Comparison of ENCODE assay signal across 1 cellular context in the genomic region with DNA sequence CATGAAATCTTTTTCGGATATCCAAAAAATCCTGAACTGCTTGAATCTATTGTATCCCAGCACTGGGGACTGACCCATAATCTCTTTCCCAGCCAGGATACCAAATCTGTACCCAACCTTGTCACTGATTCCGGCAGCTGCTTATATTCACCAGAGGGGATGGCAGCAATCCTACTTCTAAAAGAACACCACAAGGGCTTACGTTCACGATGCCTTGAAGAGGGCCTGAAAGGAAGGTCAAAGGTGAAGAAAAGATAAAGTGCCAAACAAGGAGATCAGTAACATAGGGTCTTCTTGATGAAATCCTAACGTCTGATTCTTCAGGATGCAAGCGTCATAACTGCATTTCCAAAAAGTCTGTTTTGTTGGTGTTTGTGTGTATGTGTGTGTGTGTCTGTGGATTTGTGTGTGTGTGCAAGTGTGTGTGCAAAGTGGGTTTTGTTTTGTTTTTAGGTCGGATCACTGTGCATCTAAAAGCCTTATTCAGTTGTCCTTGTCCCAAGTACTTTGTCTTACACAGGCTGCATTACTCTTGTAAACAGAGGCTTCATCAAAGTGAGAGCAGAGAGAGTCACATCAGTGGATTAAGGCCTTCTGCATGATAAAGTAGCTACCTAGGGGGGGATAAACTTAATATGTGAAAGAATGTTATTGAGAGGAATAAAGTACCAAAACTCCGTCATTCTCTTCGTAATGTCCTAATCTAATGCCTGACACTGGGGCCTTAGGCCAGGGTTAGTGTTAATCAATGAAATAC.
TF ChIP-seq lines count a peak whose summit lies in the region.

No MANE protein-coding gene starts in this region.

TF ChIP-seq in GM23338, 12 proteins besides CTCF, POLR2A, EP300 and RAD21 (continued from another document):
- TF ChIP-seq, protein P1, sequence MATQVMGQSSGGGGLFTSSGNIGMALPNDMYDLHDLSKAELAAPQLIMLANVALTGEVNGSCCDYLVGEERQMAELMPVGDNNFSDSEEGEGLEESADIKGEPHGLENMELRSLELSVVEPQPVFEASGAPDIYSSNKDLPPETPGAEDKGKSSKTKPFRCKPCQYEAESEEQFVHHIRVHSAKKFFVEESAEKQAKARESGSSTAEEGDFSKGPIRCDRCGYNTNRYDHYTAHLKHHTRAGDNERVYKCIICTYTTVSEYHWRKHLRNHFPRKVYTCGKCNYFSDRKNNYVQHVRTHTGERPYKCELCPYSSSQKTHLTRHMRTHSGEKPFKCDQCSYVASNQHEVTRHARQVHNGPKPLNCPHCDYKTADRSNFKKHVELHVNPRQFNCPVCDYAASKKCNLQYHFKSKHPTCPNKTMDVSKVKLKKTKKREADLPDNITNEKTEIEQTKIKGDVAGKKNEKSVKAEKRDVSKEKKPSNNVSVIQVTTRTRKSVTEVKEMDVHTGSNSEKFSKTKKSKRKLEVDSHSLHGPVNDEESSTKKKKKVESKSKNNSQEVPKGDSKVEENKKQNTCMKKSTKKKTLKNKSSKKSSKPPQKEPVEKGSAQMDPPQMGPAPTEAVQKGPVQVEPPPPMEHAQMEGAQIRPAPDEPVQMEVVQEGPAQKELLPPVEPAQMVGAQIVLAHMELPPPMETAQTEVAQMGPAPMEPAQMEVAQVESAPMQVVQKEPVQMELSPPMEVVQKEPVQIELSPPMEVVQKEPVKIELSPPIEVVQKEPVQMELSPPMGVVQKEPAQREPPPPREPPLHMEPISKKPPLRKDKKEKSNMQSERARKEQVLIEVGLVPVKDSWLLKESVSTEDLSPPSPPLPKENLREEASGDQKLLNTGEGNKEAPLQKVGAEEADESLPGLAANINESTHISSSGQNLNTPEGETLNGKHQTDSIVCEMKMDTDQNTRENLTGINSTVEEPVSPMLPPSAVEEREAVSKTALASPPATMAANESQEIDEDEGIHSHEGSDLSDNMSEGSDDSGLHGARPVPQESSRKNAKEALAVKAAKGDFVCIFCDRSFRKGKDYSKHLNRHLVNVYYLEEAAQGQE (IDR thresholded peaks at IDR 0.05; ENCODE audit: unreplicated experiment) = no peak
- TF ChIP-seq NANOG (IDR thresholded peaks at IDR 0.05; ENCODE audit: borderline replicate concordance) (no peak), ZNF331 (CRISPR knock-in tag; IDR thresholded peaks at IDR 0.05; ENCODE audit: low read depth) (no peak), JUNB (IDR thresholded peaks at IDR 0.05; ENCODE audit: unreplicated experiment) (no peak), ZNF114 (CRISPR knock-in tag; IDR thresholded peaks at IDR 0.05) (no peak), CREB1 (CRISPR knock-in tag; IDR thresholded peaks at IDR 0.05; ENCODE audit: low read depth) (no peak), STAT1 (IDR thresholded peaks at IDR 0.05; ENCODE audit: unreplicated experiment) (no peak), POLR2AphosphoS5 (IDR thresholded peaks at IDR 0.05; ENCODE audit: low read depth) (no peak)
- TF ChIP-seq, protein P2, sequence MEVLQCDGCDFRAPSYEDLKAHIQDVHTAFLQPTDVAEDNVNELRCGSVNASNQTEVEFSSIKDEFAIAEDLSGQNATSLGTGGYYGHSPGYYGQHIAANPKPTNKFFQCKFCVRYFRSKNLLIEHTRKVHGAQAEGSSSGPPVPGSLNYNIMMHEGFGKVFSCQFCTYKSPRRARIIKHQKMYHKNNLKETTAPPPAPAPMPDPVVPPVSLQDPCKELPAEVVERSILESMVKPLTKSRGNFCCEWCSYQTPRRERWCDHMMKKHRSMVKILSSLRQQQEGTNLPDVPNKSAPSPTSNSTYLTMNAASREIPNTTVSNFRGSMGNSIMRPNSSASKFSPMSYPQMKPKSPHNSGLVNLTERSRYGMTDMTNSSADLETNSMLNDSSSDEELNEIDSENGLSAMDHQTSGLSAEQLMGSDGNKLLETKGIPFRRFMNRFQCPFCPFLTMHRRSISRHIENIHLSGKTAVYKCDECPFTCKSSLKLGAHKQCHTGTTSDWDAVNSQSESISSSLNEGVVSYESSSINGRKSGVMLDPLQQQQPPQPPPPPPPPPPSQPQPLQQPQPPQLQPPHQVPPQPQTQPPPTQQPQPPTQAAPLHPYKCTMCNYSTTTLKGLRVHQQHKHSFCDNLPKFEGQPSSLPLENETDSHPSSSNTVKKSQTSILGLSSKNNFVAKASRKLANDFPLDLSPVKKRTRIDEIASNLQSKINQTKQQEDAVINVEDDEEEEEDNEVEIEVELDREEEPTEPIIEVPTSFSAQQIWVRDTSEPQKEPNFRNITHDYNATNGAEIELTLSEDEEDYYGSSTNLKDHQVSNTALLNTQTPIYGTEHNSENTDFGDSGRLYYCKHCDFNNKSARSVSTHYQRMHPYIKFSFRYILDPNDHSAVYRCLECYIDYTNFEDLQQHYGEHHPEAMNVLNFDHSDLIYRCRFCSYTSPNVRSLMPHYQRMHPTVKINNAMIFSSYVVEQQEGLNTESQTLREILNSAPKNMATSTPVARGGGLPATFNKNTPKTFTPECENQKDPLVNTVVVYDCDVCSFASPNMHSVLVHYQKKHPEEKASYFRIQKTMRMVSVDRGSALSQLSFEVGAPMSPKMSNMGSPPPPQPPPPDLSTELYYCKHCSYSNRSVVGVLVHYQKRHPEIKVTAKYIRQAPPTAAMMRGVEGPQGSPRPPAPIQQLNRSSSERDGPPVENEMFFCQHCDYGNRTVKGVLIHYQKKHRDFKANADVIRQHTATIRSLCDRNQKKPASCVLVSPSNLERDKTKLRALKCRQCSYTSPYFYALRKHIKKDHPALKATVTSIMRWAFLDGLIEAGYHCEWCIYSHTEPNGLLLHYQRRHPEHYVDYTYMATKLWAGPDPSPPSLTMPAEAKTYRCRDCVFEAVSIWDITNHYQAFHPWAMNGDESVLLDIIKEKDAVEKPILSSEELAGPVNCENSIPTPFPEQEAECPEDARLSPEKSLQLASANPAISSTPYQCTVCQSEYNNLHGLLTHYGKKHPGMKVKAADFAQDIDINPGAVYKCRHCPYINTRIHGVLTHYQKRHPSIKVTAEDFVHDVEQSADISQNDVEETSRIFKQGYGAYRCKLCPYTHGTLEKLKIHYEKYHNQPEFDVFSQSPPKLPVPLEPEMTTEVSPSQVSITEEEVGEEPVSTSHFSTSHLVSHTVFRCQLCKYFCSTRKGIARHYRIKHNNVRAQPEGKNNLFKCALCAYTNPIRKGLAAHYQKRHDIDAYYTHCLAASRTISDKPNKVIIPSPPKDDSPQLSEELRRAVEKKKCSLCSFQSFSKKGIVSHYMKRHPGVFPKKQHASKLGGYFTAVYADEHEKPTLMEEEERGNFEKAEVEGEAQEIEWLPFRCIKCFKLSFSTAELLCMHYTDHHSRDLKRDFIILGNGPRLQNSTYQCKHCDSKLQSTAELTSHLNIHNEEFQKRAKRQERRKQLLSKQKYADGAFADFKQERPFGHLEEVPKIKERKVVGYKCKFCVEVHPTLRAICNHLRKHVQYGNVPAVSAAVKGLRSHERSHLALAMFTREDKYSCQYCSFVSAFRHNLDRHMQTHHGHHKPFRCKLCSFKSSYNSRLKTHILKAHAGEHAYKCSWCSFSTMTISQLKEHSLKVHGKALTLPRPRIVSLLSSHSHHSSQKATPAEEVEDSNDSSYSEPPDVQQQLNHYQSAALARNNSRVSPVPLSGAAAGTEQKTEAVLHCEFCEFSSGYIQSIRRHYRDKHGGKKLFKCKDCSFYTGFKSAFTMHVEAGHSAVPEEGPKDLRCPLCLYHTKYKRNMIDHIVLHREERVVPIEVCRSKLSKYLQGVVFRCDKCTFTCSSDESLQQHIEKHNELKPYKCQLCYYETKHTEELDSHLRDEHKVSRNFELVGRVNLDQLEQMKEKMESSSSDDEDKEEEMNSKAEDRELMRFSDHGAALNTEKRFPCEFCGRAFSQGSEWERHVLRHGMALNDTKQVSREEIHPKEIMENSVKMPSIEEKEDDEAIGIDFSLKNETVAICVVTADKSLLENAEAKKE (CRISPR knock-in tag; IDR thresholded peaks at IDR 0.05) = no peak
